Comparison of ENCODE assay signal across 25 cellular contexts in the genomic region with DNA sequence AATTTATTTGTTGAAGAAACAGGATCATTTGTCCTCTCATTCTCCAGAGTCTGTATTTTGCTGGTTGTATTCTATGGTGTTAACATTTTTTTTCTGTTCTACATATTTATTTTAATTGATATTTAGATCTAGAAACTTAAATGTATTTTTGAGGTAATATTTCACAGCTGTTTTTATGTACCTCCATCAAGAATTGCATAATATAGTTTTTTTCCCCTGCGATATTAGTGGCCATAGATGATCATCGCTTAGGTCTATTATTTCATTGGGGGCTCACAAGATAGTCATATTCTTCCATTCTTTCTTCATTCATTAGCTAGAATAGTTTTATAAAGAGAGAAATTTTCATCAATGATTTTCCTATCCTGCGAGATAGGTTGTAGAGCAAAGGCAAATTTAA.
DNase-seq lines count a peak whose midpoint lies in the region; ATAC-seq, FAIRE-seq and TF ChIP-seq lines count a peak whose summit lies in the region.
"Had no signal": no experiment of that assay in that cellular context is flagged by ENCODE, and none has a peak within 500 bp of the region (broad histone marks: within the 10 kb centered on the region; RNA-seq: fewer than 3 reads in every experiment).

No MANE protein-coding gene starts in this region.

- H2AFZ ChIP-seq in HepG2 (ENCODE audit: low read length) = no peak overlapping the region
- no peak overlapping the region for H2AFZ ChIP-seq in H1 (ENCODE audit: low read length)

- H4K5ac ChIP-seq in H1 (ENCODE audit: insufficient read length, low read depth, low read length) = no peak overlapping the region

- no peak overlapping the region for H3K23ac ChIP-seq in H1 (ENCODE audit: insufficient read length)

- no TSS peak for BruUV-seq in HepG2 (replicated peaks; lab: Mats Ljungman, UMichigan)

- ATAC-seq in HepG2 (no peak), right lobe of liver (no peak)
- ATAC-seq: GM12878 had no signal

- H3K27me3 ChIP-seq in HepG2 (ENCODE audit: control insufficient read depth in 1 of 2, insufficient read depth in 2 of 2, low read length in 2 of 2) (no peaks in the 10 kb centered on the region), right lobe of liver (no peaks in the 10 kb centered on the region), H1 (replicated peaks in 1 of 4; ENCODE audit: control insufficient read depth in 3 of 4, extremely low read depth in 1 of 4, insufficient read depth in 3 of 4, low read length in 3 of 4) (no peaks in the 10 kb centered on the region)
- H3K27me3 ChIP-seq: BE2C, BLaER1 had no signal

- H3K4me3 ChIP-seq in HepG2 (replicated peaks in 1 of 3; ENCODE audit: insufficient read depth in 1 of 3, low read depth in 2 of 3, low read length in 3 of 3) (no peak overlapping the region), right lobe of liver (no peak overlapping the region), H1 (ENCODE audit: extremely low read depth in 1 of 4, insufficient read depth in 2 of 4, low read depth in 3 of 4, low read length in 4 of 4) (no peak overlapping the region)
- H3K4me3 ChIP-seq: BLaER1, GM12878 had no signal

- H2BK12ac ChIP-seq in H1 (ENCODE audit: low read depth, low read length) = no peak overlapping the region

- POLR2A ChIA-PET in HepG2 (lab: Yijun Ruan, JAX) (no interaction called here), H1 (lab: Charles Lee; ENCODE audit: partially characterized antibody) (no interaction called here)

- no peak overlapping the region for H3K18ac ChIP-seq in H1 (ENCODE audit: extremely low read depth, low read length)

- H2BK120ac ChIP-seq in H1 (replicated peaks; ENCODE audit: low read depth, low read length) = no peak overlapping the region

- CTCF ChIA-PET in HepG2 (lab: Yijun Ruan, JAX; ENCODE audit: low intra/inter-chr PET ratio, low total read pairs) (no interaction called here), H1 (lab: Charles Lee; ENCODE audit: partially characterized antibody) (interaction anchor here (1.1 kb wide), 1 partner anchor 9 kb away, joined by 4 read pairs; no protein-coding TSS in a partner anchor)

- no peaks in the 10 kb centered on the region for H3K4me1 ChIP-seq in HepG2 (ENCODE audit: insufficient read depth, low read length)
- no peaks in the 10 kb centered on the region for H3K4me1 ChIP-seq in right lobe of liver
- no peaks in the 10 kb centered on the region for H3K4me1 ChIP-seq in H1 (replicated peaks in 1 of 4; ENCODE audit: control insufficient read depth in 3 of 4, insufficient read depth in 4 of 4, low read length in 3 of 4)
- H3K4me1 ChIP-seq: BE2C, BLaER1 had no signal

- H3K4ac ChIP-seq in H1 (replicated peaks; ENCODE audit: insufficient read length, low read depth, low read length) = no peak overlapping the region

- no peaks in the 10 kb centered on the region for H3K23me2 ChIP-seq in H1 (ENCODE audit: low read depth, low read length)

- H2BK5ac ChIP-seq in H1 (ENCODE audit: low read depth, low read length) = no peak overlapping the region

- DNase-seq in HepG2 (ENCODE audit: low spot score) (no peak), right lobe of liver (no peak), H1 (ENCODE audit: low read depth in 1 of 2, low spot score in 2 of 2) (no peak), activated gamma-delta T cell (lab: John Stamatoyannopoulos, UW) (no peak), kidney tubule cell (ENCODE audit: low spot score) (no peak)
- DNase-seq: ACHN; BE2C; C1 segment of cervical spinal cord; CD4-positive, alpha-beta memory T cell; CD4-positive, CD25-positive, alpha-beta regulatory T cell; CD8-positive, alpha-beta memory T cell; COR-L47; DMS 273 treated with DMSO at 0.1 percent for 48 hours; DMS153; DMS53; DMS79; DND-41; EL; GDM1 had no signal

- H3K9ac ChIP-seq in HepG2 (ENCODE audit: insufficient read depth, low read depth, low read length) = no peak overlapping the region
- H3K9ac ChIP-seq in H1 (replicated peaks in 1 of 4; ENCODE audit: extremely low read depth in 1 of 4, low read depth in 3 of 4, low read length in 3 of 4) = no peak overlapping the region
- H3K9ac ChIP-seq: BLaER1 had no signal

- H3K4me2 ChIP-seq in HepG2 (ENCODE audit: low read depth, low read length) (no peak overlapping the region), H1 (ENCODE audit: insufficient read depth in 1 of 2, low read depth in 2 of 2, low read length in 2 of 2) (no peak overlapping the region)
- H3K4me2 ChIP-seq: BLaER1 had no signal

- no peak overlapping the region for H2AK5ac ChIP-seq in H1 (ENCODE audit: low read depth, low read length)

- no peak for TF ChIP-seq CTCF in HepG2 (CRISPR knock-in tag; IDR thresholded peaks at IDR 0.05)
- TF ChIP-seq CTCF in right lobe of liver (IDR thresholded peaks at IDR 0.05) = no peak
- TF ChIP-seq CTCF in H1 (IDR thresholded peaks at IDR 0.05; ENCODE audit: control extremely low read depth in 1 of 3, insufficient read depth in 1 of 3, low read depth in 1 of 3, low read length in 3 of 3) = no peak

- no peak for TF ChIP-seq POLR2A in HepG2 (IDR thresholded peaks at IDR 0.05; ENCODE audit: insufficient read depth in 1 of 2, low read depth in 2 of 2, low read length in 2 of 2)
- TF ChIP-seq POLR2A in right lobe of liver (IDR thresholded peaks at IDR 0.05) = no peak
- no peak for TF ChIP-seq POLR2A in H1 (IDR thresholded peaks at IDR 0.05; ENCODE audit: control extremely low read depth in 1 of 2, low read depth in 2 of 2, low read length in 2 of 2)

- no peak overlapping the region for H2BK20ac ChIP-seq in H1 (ENCODE audit: low read length)

- no peak for TF ChIP-seq EP300 in HepG2 (IDR thresholded peaks at IDR 0.05; ENCODE audit: low read depth in 2 of 2, low read length in 2 of 2)
- no peak for TF ChIP-seq EP300 in HepG2 (CRISPR knock-in tag; IDR thresholded peaks at IDR 0.05; ENCODE audit: borderline replicate concordance)
- TF ChIP-seq EP300 in Ishikawa (IDR thresholded peaks at IDR 0.05; ENCODE audit: borderline replicate concordance) = no peak
- TF ChIP-seq EP300 in H1 (IDR thresholded peaks at IDR 0.05; ENCODE audit: borderline replicate concordance in 1 of 2, low read depth in 2 of 2, low read length in 2 of 2) = no peak

- WGBS in HepG2 (ENCODE audit: low lambda C conversion rate) = 84% methylated on average over 3 of the region's 3 CpGs
- WGBS in right lobe of liver (ENCODE audit: insufficient coverage, low coverage, low lambda C conversion rate, missing lambda C conversion rate) = 95% methylated on average over 3 of the region's 3 CpGs
- whole genome bisulfite sequencing in H1 (ENCODE audit: extremely low coverage in 1 of 2, insufficient coverage in 1 of 2, insufficient read length in 1 of 2, insufficient replicate concordance in 2 of 2, low coverage in 1 of 2, low lambda C conversion rate in 2 of 2, missing lambda C conversion rate in 1 of 2), 2 experiments = 97% methylated on average over 3 of the region's 3 CpGs; no CpG with 5 or more reads in 1 of the 2 experiments

- H3K79me2 ChIP-seq in HepG2 (ENCODE audit: insufficient read depth, low read length) (no peaks in the 10 kb centered on the region), H1 (ENCODE audit: control insufficient read depth in 1 of 2, insufficient read depth in 2 of 2, low read length in 2 of 2) (no peaks in the 10 kb centered on the region)

- no peak overlapping the region for H3K14ac ChIP-seq in H1 (ENCODE audit: insufficient read length)

- no peak for FAIRE-seq in HepG2 (lab: Jason Lieb, UNC)
- no peak for FAIRE-seq in H1 (lab: Jason Lieb, UNC)
- FAIRE-seq: GM12878, GM12892, GM18507 had no signal

- no peaks in the 10 kb centered on the region for H4K20me1 ChIP-seq in HepG2 (ENCODE audit: insufficient read depth, low read length)
- no peaks in the 10 kb centered on the region for H4K20me1 ChIP-seq in H1 (replicated peaks in 1 of 2; ENCODE audit: control insufficient read depth in 1 of 2, insufficient read depth in 2 of 2, low read length in 2 of 2)
- H4K20me1 ChIP-seq: BLaER1 had no signal

- H3K56ac ChIP-seq in H1 (replicated peaks; ENCODE audit: insufficient read length, low read depth, low read length) = no peak overlapping the region

- H2BK15ac ChIP-seq in H1 (ENCODE audit: low read length) = no peak overlapping the region

- H3K27ac ChIP-seq in HepG2 (ENCODE audit: extremely low read length, insufficient read depth, low read length) (no peak overlapping the region), right lobe of liver (no peak overlapping the region), H1 (ENCODE audit: low read depth, low read length) (no peak overlapping the region)
- H3K27ac ChIP-seq: 22Rv1, BLaER1 had no signal

- H3K79me1 ChIP-seq in H1 (ENCODE audit: low read depth, low read length) = no peaks in the 10 kb centered on the region

- no peak overlapping the region for H4K8ac ChIP-seq in H1 (ENCODE audit: extremely low read depth, insufficient read depth, low read length)

- H3K9me3 ChIP-seq in HepG2 (ENCODE audit: low read length) (peaks cover 24% of the 10 kb centered on the region), right lobe of liver (no peaks in the 10 kb centered on the region), H1 (ENCODE audit: insufficient read depth in 2 of 2, low read depth in 1 of 2, low read length in 1 of 2) (no peaks in the 10 kb centered on the region)
- H3K9me3 ChIP-seq: BE2C, BLaER1 had no signal

- no peak for TF ChIP-seq RAD21 in HepG2 (CRISPR knock-in tag; IDR thresholded peaks at IDR 0.05)
- no peak for TF ChIP-seq RAD21 in Ishikawa (IDR thresholded peaks at IDR 0.05; ENCODE audit: low read depth)
- TF ChIP-seq RAD21 in H1 (IDR thresholded peaks at IDR 0.05 in 1 of 2, conservative IDR thresholded peaks at IDR 0.05 in 1 of 2; ENCODE audit: low read depth in 2 of 2, low read length in 2 of 2) = no peak

- no peak overlapping the region for H4K91ac ChIP-seq in H1 (replicated peaks; ENCODE audit: insufficient read length, low read length)

- in situ Hi-C loops in HepG2 (cut with HindIII; ENCODE audit: extremely low pct_ligation_motif_present, low pct_unique_long_range_greater_than_20kb) = no loop called here

- no peaks in the 10 kb centered on the region for H3K36me3 ChIP-seq in HepG2 (replicated peaks in 1 of 2; ENCODE audit: control insufficient read depth in 1 of 2, insufficient read depth in 2 of 2, low read length in 2 of 2)
- H3K36me3 ChIP-seq in right lobe of liver = no peaks in the 10 kb centered on the region
- no peaks in the 10 kb centered on the region for H3K36me3 ChIP-seq in H1 (ENCODE audit: control insufficient read depth in 2 of 4, insufficient read depth in 4 of 4, low read length in 3 of 4)
- H3K36me3 ChIP-seq: BE2C, BLaER1 had no signal

- intact Hi-C loops in HepG2 (cut with micrococcal nuclease; ENCODE audit: unreplicated experiment) = no loop called here
- intact Hi-C loops in right lobe of liver (cut with DNase I) = no loop called here

TF ChIP-seq in HepG2, 621 proteins besides CTCF, POLR2A, EP300 and RAD21 (continues in another document):
- peak; percentile 74 for TF ChIP-seq CEBPB (IDR thresholded peaks at IDR 0.05; ENCODE audit: borderline replicate concordance, low read depth, low read length)
- TF ChIP-seq ZNF451 (CRISPR knock-in tag; IDR thresholded peaks at IDR 0.05) = no peak

TF ChIP-seq in Ishikawa, 13 proteins besides CTCF, POLR2A, EP300 and RAD21 (continues in another document):
- TF ChIP-seq YY1 (IDR thresholded peaks at IDR 0.05; ENCODE audit: low read depth) = no peak
- no peak for TF ChIP-seq TAF1 (IDR thresholded peaks at IDR 0.05; ENCODE audit: low read depth)
- TF ChIP-seq CEBPB (IDR thresholded peaks at IDR 0.05) = peak; percentile 66

TF ChIP-seq in H1, 55 proteins besides CTCF, POLR2A, EP300 and RAD21 (continues in another document):
- TF ChIP-seq RBBP5 (IDR thresholded peaks at IDR 0.05; ENCODE audit: borderline replicate concordance, low read depth, low read length) = no peak
- TF ChIP-seq POU5F1 (IDR thresholded peaks at IDR 0.05; ENCODE audit: low read depth, low read length) = no peak

Comparison
In these comparisons a context has a peak if more than half of its experiments do, and no peak if none do; other contexts are left out.
1. Of the 41 proteins assayed by ChIP-seq in both HepG2 and H1: peak only in HepG2: none; only in H1: none; in both: CEBPB; in neither: 40.